ENCODE assay signal across 1 cellular context in genomic region chr21:44817914-44818635, GRCh38.
TF ChIP-seq lines count a peak whose summit lies in the region.

TSS of gene SUMO3 (minus strand) at chr21:44818062. CDS start at chr21:44817968, 94 bp downstream.

TF ChIP-seq in A549, 52 proteins besides CTCF, POLR2A, EP300 and RAD21 (continued from another document):
- TF ChIP-seq, protein P1, sequence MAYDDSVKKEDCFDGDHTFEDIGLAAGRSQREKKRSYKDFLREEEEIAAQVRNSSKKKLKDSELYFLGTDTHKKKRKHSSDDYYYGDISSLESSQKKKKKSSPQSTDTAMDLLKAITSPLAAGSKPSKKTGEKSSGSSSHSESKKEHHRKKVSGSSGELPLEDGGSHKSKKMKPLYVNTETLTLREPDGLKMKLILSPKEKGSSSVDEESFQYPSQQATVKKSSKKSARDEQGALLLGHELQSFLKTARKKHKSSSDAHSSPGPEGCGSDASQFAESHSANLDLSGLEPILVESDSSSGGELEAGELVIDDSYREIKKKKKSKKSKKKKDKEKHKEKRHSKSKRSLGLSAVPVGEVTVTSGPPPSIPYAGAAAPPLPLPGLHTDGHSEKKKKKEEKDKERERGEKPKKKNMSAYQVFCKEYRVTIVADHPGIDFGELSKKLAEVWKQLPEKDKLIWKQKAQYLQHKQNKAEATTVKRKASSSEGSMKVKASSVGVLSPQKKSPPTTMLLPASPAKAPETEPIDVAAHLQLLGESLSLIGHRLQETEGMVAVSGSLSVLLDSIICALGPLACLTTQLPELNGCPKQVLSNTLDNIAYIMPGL (CRISPR knock-in tag; IDR thresholded peaks at IDR 0.05; ENCODE audit: borderline replicate concordance) = no peak
- TF ChIP-seq ZC3H11A (IDR thresholded peaks at IDR 0.05) = no peak
- TF ChIP-seq CBX8 (IDR thresholded peaks at IDR 0.05) = no peak
- no peak for TF ChIP-seq FOSL2 (IDR thresholded peaks at IDR 0.05)
- TF ChIP-seq FOSL2 (CRISPR knock-in tag; IDR thresholded peaks at IDR 0.05) = peak; percentile 54
- TF ChIP-seq EHF (CRISPR knock-in tag; IDR thresholded peaks at IDR 0.05) = peak; percentile 66; the same call in 1 of the 2 replicates
- TF ChIP-seq BCL3 (IDR thresholded peaks at IDR 0.05) = no peak
- no peak for TF ChIP-seq RARB (CRISPR knock-in tag; IDR thresholded peaks at IDR 0.05)
- peak; percentile 64; the same call in 1 of the 2 replicates for TF ChIP-seq FOXS1 (CRISPR knock-in tag; IDR thresholded peaks at IDR 0.05)
- TF ChIP-seq REST (IDR thresholded peaks at IDR 0.05) = no peak
- no peak for TF ChIP-seq MAX (IDR thresholded peaks at IDR 0.05)
- peak; percentile 79 for TF ChIP-seq NPAS2 (CRISPR knock-in tag; IDR thresholded peaks at IDR 0.05; ENCODE audit: borderline replicate concordance)
- no peak for TF ChIP-seq CHD4 (IDR thresholded peaks at IDR 0.05; ENCODE audit: borderline replicate concordance)
- TF ChIP-seq JUN (IDR thresholded peaks at IDR 0.05) = peak; percentile 38 to 52; a peak in 1 of 5 replicates
- peak; percentile 93 for TF ChIP-seq HOXB5 (CRISPR knock-in tag; IDR thresholded peaks at IDR 0.05)
- no peak for TF ChIP-seq CBX2 (IDR thresholded peaks at IDR 0.05; ENCODE audit: borderline replicate concordance, low read depth)
- TF ChIP-seq PBX3 (IDR thresholded peaks at IDR 0.05) = no peak
- no peak for TF ChIP-seq SREBF2 (IDR thresholded peaks at IDR 0.05)
